2 cellular contexts compared by ENCODE assay signal in genomic region chr3:134462236-134463059, GRCh38.
TF ChIP-seq lines count a peak whose summit lies in the region.

No MANE protein-coding gene starts in this region.

TF ChIP-seq in liver, 16 proteins besides CTCF, POLR2A, EP300 and RAD21:
- peak; percentile 1 for TF ChIP-seq NR2F2 (IDR thresholded peaks at IDR 0.05)
- TF ChIP-seq SP1 (IDR thresholded peaks at IDR 0.05), result peak; percentile 28
- TF ChIP-seq EGR1 (IDR thresholded peaks at IDR 0.05; ENCODE audit: low read depth in 2 of 2), result no peak
TF ChIP-seq in liver: peak in this region for 2.

TF ChIP-seq in HepG2, 621 proteins besides CTCF, POLR2A, EP300 and RAD21:
- TF ChIP-seq ZNF296 (CRISPR knock-in tag; conservative IDR thresholded peaks at IDR 0.05) (no peak), FOXK1 (CRISPR knock-in tag; IDR thresholded peaks at IDR 0.05; ENCODE audit: borderline replicate concordance, low read depth) (no peak), ZNF883 (CRISPR knock-in tag; IDR thresholded peaks at IDR 0.05; ENCODE audit: not compliant biosample characterization) (no peak), IRF9 (CRISPR knock-in tag; IDR thresholded peaks at IDR 0.05; ENCODE audit: borderline replicate concordance) (no peak), WIZ (CRISPR knock-in tag; IDR thresholded peaks at IDR 0.05) (no peak), PCBP1 (IDR thresholded peaks at IDR 0.05; ENCODE audit: borderline replicate concordance, low read depth, low read length) (no peak), BCL6 (CRISPR knock-in tag; IDR thresholded peaks at IDR 0.05) (no peak), HINFP (CRISPR knock-in tag; IDR thresholded peaks at IDR 0.05; ENCODE audit: low read depth) (no peak), NFIC (IDR thresholded peaks at IDR 0.05; ENCODE audit: low read length) (no peak), JDP2 (CRISPR knock-in tag; IDR thresholded peaks at IDR 0.05; ENCODE audit: borderline replicate concordance) (no peak), E2F1 (CRISPR knock-in tag; IDR thresholded peaks at IDR 0.05) (no peak), KLF11 (CRISPR knock-in tag; IDR thresholded peaks at IDR 0.05) (no peak), NRL (CRISPR knock-in tag; IDR thresholded peaks at IDR 0.05; ENCODE audit: borderline replicate concordance) (no peak), ZNF589 (CRISPR knock-in tag; conservative IDR thresholded peaks at IDR 0.05) (no peak)
